In the genomic region with DNA sequence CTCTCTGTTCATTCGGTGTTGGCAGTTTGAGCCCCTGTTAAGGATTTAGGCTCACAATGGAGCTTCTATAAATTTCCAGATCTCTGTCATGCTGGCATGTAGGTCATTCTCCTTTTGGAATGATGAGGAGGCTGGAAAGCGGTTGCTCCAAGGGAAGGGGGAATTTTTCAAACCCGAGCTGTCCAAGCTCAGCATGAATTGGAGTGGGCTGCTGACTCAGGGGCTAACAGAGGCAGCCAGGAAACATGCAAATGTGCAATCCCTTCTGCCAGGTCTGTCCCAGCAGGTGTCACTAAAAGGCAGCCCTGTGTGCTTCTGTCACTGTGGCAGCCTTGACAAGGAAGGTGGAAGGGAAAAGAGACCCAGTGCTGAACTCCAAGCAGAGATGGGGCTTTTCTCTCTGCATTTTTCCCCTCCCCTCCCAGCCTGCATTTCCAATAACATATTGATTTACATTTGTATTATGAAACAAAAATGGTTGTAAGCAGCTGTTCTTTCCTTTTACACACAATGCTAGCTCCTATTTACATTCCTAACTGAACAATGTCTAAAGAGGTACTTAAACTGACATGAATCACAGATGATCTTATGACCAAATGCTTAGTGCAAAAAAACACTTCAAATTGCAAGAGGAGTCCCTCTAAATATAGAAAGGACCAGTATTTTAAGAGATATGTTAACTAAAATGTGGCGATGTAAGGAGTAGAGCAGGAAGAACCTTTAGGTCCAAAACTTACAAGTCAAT, we compare ENCODE assay signal across 8 cellular contexts.
DNase-seq lines count a peak whose midpoint lies in the region; ATAC-seq, FAIRE-seq and TF ChIP-seq lines count a peak whose summit lies in the region.
"Had no signal": no experiment of that assay in that cellular context is flagged by ENCODE, and none has a peak within 500 bp of the region (broad histone marks: within the 10 kb centered on the region; RNA-seq: fewer than 3 reads in every experiment).

No MANE protein-coding gene starts in this region.

- H4K20me1 ChIP-seq in astrocyte (ENCODE audit: insufficient read depth, low read length), result no peaks in the 10 kb centered on the region
- H4K20me1 ChIP-seq in osteoblast (ENCODE audit: insufficient read depth, low read length), result no peaks in the 10 kb centered on the region

- H3K4me3 Mint-ChIP-seq in astrocyte (ENCODE audit: unreplicated experiment), result no peak overlapping the region

- ATAC-seq in GM19328 (IDR thresholded peaks at IDR 0.05; ENCODE audit: unreplicated experiment), result no peak
- no peak for ATAC-seq in GM21447 (IDR thresholded peaks at IDR 0.05; ENCODE audit: unreplicated experiment)
- ATAC-seq: activated CD4-positive, CD25-positive, alpha-beta regulatory T cell treated with anti-CD3 and anti-CD28 coated beads, Interleukin-2, amount 50 U/mL, for 24 hours had no signal

- H3K36me3 Mint-ChIP-seq in astrocyte (ENCODE audit: low read depth, unreplicated experiment), result no peaks in the 10 kb centered on the region

- H2AFZ ChIP-seq in astrocyte (ENCODE audit: low read depth, low read length) (no peak overlapping the region), osteoblast (ENCODE audit: low read length) (peak overlapping the region; percentile 29)

- H3K4me1 Mint-ChIP-seq in astrocyte (ENCODE audit: low read depth, unreplicated experiment), result peaks cover 8% of the 10 kb centered on the region

- H3K9ac ChIP-seq in astrocyte (ENCODE audit: low read length), result no peak overlapping the region

- in situ Hi-C loops in G401 (cut with HindIII; ENCODE audit: low sequenced_read_pairs), result no loop called here
- in situ Hi-C loops in GM13976 (cut with MboI; ENCODE audit: low sequenced_read_pairs, unreplicated experiment), result no loop called here

- FAIRE-seq in astrocyte (lab: Jason Lieb, UNC), result no peak

- no peaks in the 10 kb centered on the region for H3K9me3 Mint-ChIP-seq in astrocyte (ENCODE audit: unreplicated experiment)

- no peaks in the 10 kb centered on the region for H3K27me3 ChIP-seq in astrocyte (ENCODE audit: insufficient read depth, low read length)
- no peaks in the 10 kb centered on the region for H3K27me3 ChIP-seq in osteoblast (ENCODE audit: insufficient read depth, low read length)

- H3K9me3 ChIP-seq in astrocyte (ENCODE audit: insufficient read depth, low read depth, low read length) (no peaks in the 10 kb centered on the region), osteoblast (ENCODE audit: low read depth, low read length) (no peaks in the 10 kb centered on the region)

- no peak overlapping the region for H3K4me3 ChIP-seq in astrocyte (ENCODE audit: insufficient read depth, low read depth, low read length)
- H3K4me3 ChIP-seq in osteoblast (ENCODE audit: insufficient read depth, low read length), result no peak overlapping the region

- no peak for TF ChIP-seq CTCF in astrocyte (IDR thresholded peaks at IDR 0.05; ENCODE audit: insufficient read depth, low read depth, low read length)
- TF ChIP-seq CTCF in osteoblast (IDR thresholded peaks at IDR 0.05; ENCODE audit: extremely low read depth, low read depth, low read length), result no peak
- TF ChIP-seq CTCF in GM13976 (IDR thresholded peaks at IDR 0.05; ENCODE audit: borderline replicate concordance, control extremely low read depth, extremely low read depth, insufficient read depth, missing control alignments), result no peak

- no peak overlapping the region for H3K27ac ChIP-seq in astrocyte (ENCODE audit: low read depth, low read length)
- H3K27ac ChIP-seq in osteoblast (ENCODE audit: low read depth, low read length), result no peak overlapping the region

- no peak overlapping the region for H3K27ac Mint-ChIP-seq in astrocyte (ENCODE audit: unreplicated experiment)

- DNase-seq in G401 (ENCODE audit: low spot score) (peak; percentile 83), NAMALWA (ENCODE audit: low spot score) (peak; percentile 20), astrocyte (ENCODE audit: low read depth) (peak; percentile 14), osteoblast (ENCODE audit: insufficient read length, low spot score, missing footprints) (no peak), GM13976 (ENCODE audit: low spot score) (no peak)

- H3K4me2 ChIP-seq in astrocyte (ENCODE audit: low read length), result peak overlapping the region; percentile 48
- H3K4me2 ChIP-seq in osteoblast (ENCODE audit: insufficient read depth, low read length), result peak overlapping the region; percentile 48

- H3K36me3 ChIP-seq in astrocyte (ENCODE audit: insufficient read depth, low read length) (no peaks in the 10 kb centered on the region), osteoblast (ENCODE audit: insufficient read depth, low read length) (no peaks in the 10 kb centered on the region)

- peaks cover 2% of the 10 kb centered on the region for H3K27me3 Mint-ChIP-seq in astrocyte (ENCODE audit: low read depth, unreplicated experiment)

- H3K79me2 ChIP-seq in astrocyte (ENCODE audit: insufficient read depth, low read length) (no peaks in the 10 kb centered on the region), osteoblast (ENCODE audit: insufficient read depth, low read length) (no peaks in the 10 kb centered on the region)

- H3K4me1 ChIP-seq in astrocyte (ENCODE audit: insufficient read depth, low read length) (no peaks in the 10 kb centered on the region), osteoblast (ENCODE audit: insufficient read depth, low read length) (peaks cover 8% of the 10 kb centered on the region)

Comparison
In these comparisons a context has a peak if more than half of its experiments do, and no peak if none do; other contexts are left out.
1. DNase-seq: peak in G401 (single experiment), NAMALWA (single experiment) and astrocyte (single experiment); none in osteoblast (single experiment) and GM13976 (single experiment).